In genomic region chr3:13217253-13217652, GRCh38 we compare ENCODE assay signal across 3 cellular contexts.
A peak's percentile ranks its signal among the peaks of the same experiment; 100 is the strongest.
TF ChIP-seq lines count a peak whose summit lies in the region.

No MANE protein-coding gene starts in this region.

TF ChIP-seq in A549, 52 proteins besides CTCF, POLR2A, EP300 and RAD21 (continues in another document):
- TF ChIP-seq ATOH8 (CRISPR knock-in tag; IDR thresholded peaks at IDR 0.05; ENCODE audit: low read depth) (no peak), EHF (CRISPR knock-in tag; IDR thresholded peaks at IDR 0.05) (no peak), ELK1 (IDR thresholded peaks at IDR 0.05; ENCODE audit: low read depth, low read length) (no peak), CHD4 (IDR thresholded peaks at IDR 0.05; ENCODE audit: borderline replicate concordance) (no peak), REST (IDR thresholded peaks at IDR 0.05) (no peak), CBX8 (IDR thresholded peaks at IDR 0.05) (no peak), BCL3 (IDR thresholded peaks at IDR 0.05) (no peak), EHMT2 (IDR thresholded peaks at IDR 0.05; ENCODE audit: low read depth) (no peak), RNF2 (IDR thresholded peaks at IDR 0.05; ENCODE audit: borderline replicate concordance, low read depth) (no peak), ZC3H11A (IDR thresholded peaks at IDR 0.05) (no peak), KDM1A (IDR thresholded peaks at IDR 0.05; ENCODE audit: low read depth) (no peak), KDM5A (IDR thresholded peaks at IDR 0.05) (no peak), NR3C1 (IDR thresholded peaks at IDR 0.05) (no peak), FOSL2 (IDR thresholded peaks at IDR 0.05) (no peak), FOSL2 (CRISPR knock-in tag; IDR thresholded peaks at IDR 0.05) (no peak), SREBF2 (IDR thresholded peaks at IDR 0.05) (no peak), CEBPB (IDR thresholded peaks at IDR 0.05) (no peak), HDAC2 (IDR thresholded peaks at IDR 0.05) (no peak)

TF ChIP-seq in HEK293, 187 proteins besides CTCF, POLR2A, EP300 and RAD21:
- TF ChIP-seq ZNF146 (tag by site-specific recombination; IDR thresholded peaks at IDR 0.05): peak; percentile 91
- no peak for TF ChIP-seq EGR2 (tag by site-specific recombination; IDR thresholded peaks at IDR 0.05; ENCODE audit: low read depth)

TF ChIP-seq in K562, 482 proteins besides CTCF, POLR2A, EP300 and RAD21:
- TF ChIP-seq ZNF354B (CRISPR knock-in tag; IDR thresholded peaks at IDR 0.05) (no peak), ZNF146 (CRISPR knock-in tag; IDR thresholded peaks at IDR 0.05; ENCODE audit: unreplicated experiment) (peak; percentile 88)
